29 cellular contexts compared by ENCODE assay signal in the genomic region with DNA sequence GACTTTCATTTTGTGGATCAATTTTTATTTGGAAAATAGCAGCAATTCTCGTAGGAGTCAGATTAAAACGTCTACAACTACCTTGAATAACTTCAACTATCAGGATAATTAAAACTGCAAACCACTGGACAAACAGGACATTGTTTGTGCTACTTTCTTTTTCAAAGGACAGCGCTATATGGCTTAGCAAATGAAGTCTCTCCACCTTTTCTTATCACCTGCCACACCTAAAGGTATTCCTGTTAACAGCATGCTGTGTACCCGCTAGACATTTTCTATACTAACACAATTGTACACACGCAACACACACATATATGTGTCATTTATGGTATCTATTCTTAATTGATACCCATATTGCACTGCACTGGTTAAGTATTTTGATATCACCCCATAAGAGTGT. TPM values are rescaled to one million over a fixed set of nuclear protein-coding genes. Genes with fewer than 3 reads are reported as not detected.
"Had no signal": no experiment of that assay in that cellular context is flagged by ENCODE, and none has a peak within 500 bp of the region (broad histone marks: within the 10 kb centered on the region; RNA-seq: fewer than 3 reads in every experiment).

No MANE protein-coding gene starts in this region.

- H3K4me2 ChIP-seq: neural progenitor cell, smooth muscle cell had no signal

- H3K79me2 ChIP-seq: parathyroid adenoma had no signal

- DNase-seq: natural killer cell; occipital lobe; ovary; posterior cingulate gyrus; psoas muscle; right cardiac atrium; right lobe of liver; sigmoid colon; spleen; stimulated activated CD4-positive, alpha-beta T cell treated with anti-CD3 and anti-CD28 coated beads, Interleukin-12 subunit alpha, Interleukin-12 subunit beta, amount 100 ng/mL, for 4 hours; stimulated activated CD4-positive, alpha-beta T cell treated with anti-CD3 and anti-CD28 coated beads, Interleukin-1b, Interleukin-23, amount 100 ng/mL, for 48 hours; stimulated activated CD4-positive, alpha-beta T cell treated with anti-CD3 and anti-CD28 coated beads, Interleukin-4, amount 100 ng/mL, for 1 hour; stimulated activated CD4-positive, alpha-beta T cell treated with anti-CD3 and anti-CD28 coated beads, Interleukin-4, amount 100 ng/mL, for 4 hours; stimulated activated CD8-positive, alpha-beta memory T cell treated with anti-CD3 and anti-CD28 coated beads, Interleukin-4, amount 100 ng/mL, for 48 hours; stimulated activated naive CD4-positive, alpha-beta T cell; stimulated activated naive CD8-positive, alpha-beta T cell treated with anti-CD3 and anti-CD28 coated beads, Interleukin-15, amount 100 ng/mL, for 72 hours; stimulated activated naive CD8-positive, alpha-beta T cell treated with anti-CD3 and anti-CD28 coated beads, Interleukin-15, Interleukin-2, amounts not matched to agents 100 U/mL and 50 U/mL, for 24 hours; substantia nigra; testis; tibial artery; transverse colon; upper lobe of right lung; uterus had no signal

- H3K27me3 ChIP-seq: neural progenitor cell, ovary, right lobe of liver, sigmoid colon, spleen, suprapubic skin, testis, tibial artery, transverse colon, upper lobe of right lung, uterus had no signal

- ATAC-seq: natural killer cell; psoas muscle; right cardiac atrium; right lobe of liver; stimulated activated memory B cell treated with anti-CD40 and anti-IgM and Interleukin-4, amounts not matched to agents 10 μg/mL and 1 μg/mL and 100 μg/mL, for 72 hours; stimulated activated naive CD8-positive, alpha-beta T cell treated with anti-CD3 and anti-CD28 coated beads, Interleukin-15, amount 100 ng/mL, for 72 hours; stimulated activated naive CD8-positive, alpha-beta T cell treated with anti-CD3 and anti-CD28 coated beads, Interleukin-15, Interleukin-2, amounts not matched to agents 100 U/mL and 50 U/mL, for 24 hours; upper lobe of right lung had no signal

- H3K9me3 ChIP-seq: ovary, psoas muscle, right lobe of liver, sigmoid colon, suprapubic skin, testis, tibial artery, transverse colon, upper lobe of right lung, uterus had no signal

- H3K36me3 ChIP-seq: neural progenitor cell, ovary, right lobe of liver, sigmoid colon, spleen, suprapubic skin, transverse colon, upper lobe of right lung, uterus had no signal

- H3K9ac ChIP-seq: neural progenitor cell, parathyroid adenoma had no signal

- H3K27ac ChIP-seq: neural progenitor cell, ovary, parathyroid adenoma, psoas muscle, right lobe of liver, sigmoid colon, spleen, suprapubic skin, testis, tibial artery, transverse colon, upper lobe of right lung, uterus had no signal

- H2AFZ ChIP-seq: neural progenitor cell, parathyroid adenoma had no signal

- H3K4me3 ChIP-seq: neural progenitor cell, ovary, psoas muscle, right lobe of liver, sigmoid colon, smooth muscle cell, spleen, suprapubic skin, testis, tibial artery, transverse colon, upper lobe of right lung, uterus had no signal

- H3K4me1 ChIP-seq: neural progenitor cell, parathyroid adenoma, psoas muscle, right lobe of liver, sigmoid colon, spleen, suprapubic skin, testis, tibial artery, transverse colon, upper lobe of right lung, uterus had no signal

RNA-seq across cellular contexts. Expression of gene MNS1, which starts 19.2 kb away (rescaled TPM):
- polyA plus RNA-seq: neural cell had no signal
